ENCODE assay signal across 2 cellular contexts in genomic region chr3:10447527-10448260, GRCh38.
TF ChIP-seq lines count a peak whose summit lies in the region.

No MANE protein-coding gene starts in this region.

TF ChIP-seq in liver, 16 proteins besides CTCF, POLR2A, EP300 and RAD21:
- TF ChIP-seq ZBTB33 (IDR thresholded peaks at IDR 0.05): no peak
- TF ChIP-seq FOXA1 (IDR thresholded peaks at IDR 0.05): no peak
- TF ChIP-seq HNF4G (IDR thresholded peaks at IDR 0.05): no peak
- TF ChIP-seq SP1 (IDR thresholded peaks at IDR 0.05): no peak
- TF ChIP-seq RXRA (IDR thresholded peaks at IDR 0.05): no peak
- peak; percentile 33 to 40 for TF ChIP-seq HNF4A (conservative IDR thresholded peaks at IDR 0.05)

TF ChIP-seq in HepG2, 621 proteins besides CTCF, POLR2A, EP300 and RAD21 (continued from another document):
- TF ChIP-seq ZNF580 (CRISPR knock-in tag; IDR thresholded peaks at IDR 0.05; ENCODE audit: borderline replicate concordance, low read depth): no peak
- no peak for TF ChIP-seq ZNF746 (CRISPR knock-in tag; IDR thresholded peaks at IDR 0.05)
- TF ChIP-seq SRSF9 (IDR thresholded peaks at IDR 0.05; ENCODE audit: borderline replicate concordance, insufficient read depth, low read depth, low read length, poor library complexity, severe bottlenecking): no peak
- TF ChIP-seq ZNF432 (CRISPR knock-in tag; IDR thresholded peaks at IDR 0.05; ENCODE audit: borderline replicate concordance): no peak
- no peak for TF ChIP-seq ZNF891 (CRISPR knock-in tag; IDR thresholded peaks at IDR 0.05)
- no peak for TF ChIP-seq IKZF4 (CRISPR knock-in tag; IDR thresholded peaks at IDR 0.05; ENCODE audit: borderline replicate concordance, low read depth, not compliant biosample characterization)
- no peak for TF ChIP-seq HBP1 (CRISPR knock-in tag; IDR thresholded peaks at IDR 0.05; ENCODE audit: low read depth)
- TF ChIP-seq RBM39 (IDR thresholded peaks at IDR 0.05; ENCODE audit: low read depth, low read length, poor library complexity, severe bottlenecking): no peak
- TF ChIP-seq FUBP1 (CRISPR knock-in tag; IDR thresholded peaks at IDR 0.05; ENCODE audit: borderline replicate concordance): no peak
- no peak for TF ChIP-seq ZNF512 (CRISPR knock-in tag; IDR thresholded peaks at IDR 0.05)
- no peak for TF ChIP-seq DR1 (CRISPR knock-in tag; IDR thresholded peaks at IDR 0.05)
- no peak for TF ChIP-seq HNRNPH1 (optimal IDR thresholded peaks at IDR 0.05; ENCODE audit: low read depth, low read length)
- no peak for TF ChIP-seq STAT5B (CRISPR knock-in tag; IDR thresholded peaks at IDR 0.05)
- no peak for TF ChIP-seq CERS6 (CRISPR knock-in tag; IDR thresholded peaks at IDR 0.05)
- TF ChIP-seq ZNF790 (CRISPR knock-in tag; IDR thresholded peaks at IDR 0.05; ENCODE audit: borderline replicate concordance): no peak
